ENCODE assay signal across 25 cellular contexts in the genomic region with DNA sequence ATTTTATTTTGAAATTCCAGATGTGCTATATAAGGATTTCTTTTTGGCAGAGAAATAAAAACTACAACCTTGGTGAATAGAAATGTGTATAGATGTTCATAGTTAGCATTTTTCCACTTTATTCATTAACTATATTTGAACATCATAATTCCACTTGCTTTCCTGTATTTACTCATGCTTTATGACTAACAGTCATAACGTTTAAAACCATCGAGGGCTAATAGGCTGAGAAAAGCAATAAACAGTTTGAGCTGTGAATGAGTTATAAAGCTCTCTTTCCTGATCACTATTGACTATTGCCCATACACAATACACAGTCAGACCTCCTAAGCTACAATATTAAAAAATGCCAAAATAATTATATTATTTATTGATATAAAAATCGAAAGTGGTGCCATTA.
"Had no signal": no experiment of that assay in that cellular context is flagged by ENCODE, and none has a peak within 500 bp of the region (broad histone marks: within the 10 kb centered on the region; RNA-seq: fewer than 3 reads in every experiment).

No MANE protein-coding gene starts in this region.

- H3K27ac Mint-ChIP-seq: endodermal cell; memory B cell; mesothelial cell of epicardium; natural killer cell treated with Interleukin-12 subunit alpha and Interleukin-12 subunit beta and Interleukin-15 and Interleukin-18, amount 100 ng/mL, for 72 hours; neural progenitor cell; stimulated activated effector memory CD8-positive, alpha-beta T cell treated with anti-CD3 and anti-CD28 coated beads, Interleukin-12 subunit alpha, Interleukin-12 subunit beta, amount 100 ng/mL, for 72 hours had no signal

- H3K27me3 ChIP-seq: foreskin keratinocyte, left lung, neural progenitor cell, right lobe of liver, suprapubic skin, thyroid gland, upper lobe of left lung, uterus had no signal

- ATAC-seq: foreskin keratinocyte; left lung; lower lobe of right lung; natural killer cell treated with Interleukin-12 subunit alpha and Interleukin-12 subunit beta and Interleukin-15 and Interleukin-18, amount 100 ng/mL, for 72 hours; right lobe of liver; stimulated activated effector memory CD8-positive, alpha-beta T cell treated with anti-CD3 and anti-CD28 coated beads, Interleukin-12 subunit alpha, Interleukin-12 subunit beta, amount 100 ng/mL, for 72 hours; stimulated activated naive CD8-positive, alpha-beta T cell treated with anti-CD3 and anti-CD28 coated beads, Interleukin-15, Interleukin-2, amounts not matched to agents 100 U/mL and 50 U/mL, for 24 hours had no signal

- H3K9ac ChIP-seq: neural progenitor cell, parathyroid adenoma had no signal

- H3K27ac ChIP-seq: coronary artery, foreskin keratinocyte, left lung, lower lobe of right lung, neural progenitor cell, parathyroid adenoma, prostate gland, right lobe of liver, suprapubic skin, thyroid gland, upper lobe of left lung, uterus had no signal

- H3K4me3 ChIP-seq: coronary artery, left lung, lower lobe of right lung, neural progenitor cell, prostate gland, right lobe of liver, suprapubic skin, thyroid gland, upper lobe of left lung, uterus had no signal

- H3K36me3 ChIP-seq: left lung, lower lobe of right lung, neural progenitor cell, prostate gland, right lobe of liver, suprapubic skin, thyroid gland, upper lobe of left lung, uterus had no signal

- H3K4me1 Mint-ChIP-seq: memory B cell; neural progenitor cell; stimulated activated effector memory CD8-positive, alpha-beta T cell treated with anti-CD3 and anti-CD28 coated beads, Interleukin-12 subunit alpha, Interleukin-12 subunit beta, amount 100 ng/mL, for 72 hours had no signal

- FAIRE-seq: endothelial cell of umbilical vein had no signal

- H3K9me3 ChIP-seq: left lung, lower lobe of right lung, prostate gland, right lobe of liver, suprapubic skin, thyroid gland, upper lobe of left lung, uterus had no signal

- DNase-seq: effector CD4-positive, alpha-beta T cell; endodermal cell; erythroblast; foreskin keratinocyte; left lung; lower lobe of right lung; nucleus accumbens; retina; right lobe of liver; stimulated activated CD4-positive, alpha-beta T cell treated with anti-CD3 and anti-CD28 coated beads, Interleukin-4, amount 100 ng/mL, for 1 hour; stimulated activated CD8-positive, alpha-beta memory T cell treated with anti-CD3 and anti-CD28 coated beads, Interleukin-4, amount 100 ng/mL, for 48 hours; stimulated activated naive CD8-positive, alpha-beta T cell treated with anti-CD3 and anti-CD28 coated beads, Interleukin-15, Interleukin-2, amounts not matched to agents 100 U/mL and 50 U/mL, for 24 hours; thyroid gland; upper lobe of left lung; uterus had no signal

- H3K9me3 Mint-ChIP-seq: natural killer cell treated with Interleukin-12 subunit alpha and Interleukin-12 subunit beta and Interleukin-15 and Interleukin-18, amount 100 ng/mL, for 72 hours; neural progenitor cell; stimulated activated effector memory CD8-positive, alpha-beta T cell treated with anti-CD3 and anti-CD28 coated beads, Interleukin-12 subunit alpha, Interleukin-12 subunit beta, amount 100 ng/mL, for 72 hours had no signal

- H3K4me3 Mint-ChIP-seq: endodermal cell; memory B cell; mesothelial cell of epicardium; natural killer cell treated with Interleukin-12 subunit alpha and Interleukin-12 subunit beta and Interleukin-15 and Interleukin-18, amount 100 ng/mL, for 72 hours; neural progenitor cell; stimulated activated effector memory CD8-positive, alpha-beta T cell treated with anti-CD3 and anti-CD28 coated beads, Interleukin-12 subunit alpha, Interleukin-12 subunit beta, amount 100 ng/mL, for 72 hours had no signal

- H3K4me2 ChIP-seq: neural progenitor cell had no signal

- H3K36me3 Mint-ChIP-seq: memory B cell; mesothelial cell of epicardium; natural killer cell treated with Interleukin-12 subunit alpha and Interleukin-12 subunit beta and Interleukin-15 and Interleukin-18, amount 100 ng/mL, for 72 hours; neural progenitor cell; stimulated activated effector memory CD8-positive, alpha-beta T cell treated with anti-CD3 and anti-CD28 coated beads, Interleukin-12 subunit alpha, Interleukin-12 subunit beta, amount 100 ng/mL, for 72 hours had no signal

- H3K79me2 ChIP-seq: parathyroid adenoma had no signal

- H2AFZ ChIP-seq: neural progenitor cell, parathyroid adenoma had no signal

- H3K4me1 ChIP-seq: foreskin keratinocyte, left lung, lower lobe of right lung, neural progenitor cell, parathyroid adenoma, prostate gland, right lobe of liver, suprapubic skin, thyroid gland, upper lobe of left lung, uterus had no signal
